ENCODE assay signal across 1 cellular context in genomic region chr6:116100419-116101297, GRCh38.
TF ChIP-seq lines count a peak whose summit lies in the region.

TSS of gene NT5DC1 (plus strand) at chr6:116100853. CDS start at chr6:116100931, 78 bp downstream.

TF ChIP-seq in K562, 482 proteins besides CTCF, POLR2A, EP300 and RAD21 (continued from another document):
- TF ChIP-seq, protein P1, sequence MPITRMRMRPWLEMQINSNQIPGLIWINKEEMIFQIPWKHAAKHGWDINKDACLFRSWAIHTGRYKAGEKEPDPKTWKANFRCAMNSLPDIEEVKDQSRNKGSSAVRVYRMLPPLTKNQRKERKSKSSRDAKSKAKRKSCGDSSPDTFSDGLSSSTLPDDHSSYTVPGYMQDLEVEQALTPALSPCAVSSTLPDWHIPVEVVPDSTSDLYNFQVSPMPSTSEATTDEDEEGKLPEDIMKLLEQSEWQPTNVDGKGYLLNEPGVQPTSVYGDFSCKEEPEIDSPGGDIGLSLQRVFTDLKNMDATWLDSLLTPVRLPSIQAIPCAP (CRISPR knock-in tag; IDR thresholded peaks at IDR 0.05; ENCODE audit: borderline replicate concordance), result no peak
- peak; percentile 36 for TF ChIP-seq FUS (optimal IDR thresholded peaks at IDR 0.05; ENCODE audit: low read depth, low read length)
- TF ChIP-seq GTF3C2 (IDR thresholded peaks at IDR 0.05; ENCODE audit: borderline replicate concordance, extremely low read depth, insufficient read length), result no peak
- TF ChIP-seq PHB (CRISPR knock-in tag; IDR thresholded peaks at IDR 0.05), result no peak
- TF ChIP-seq SRF (CRISPR knock-in tag; IDR thresholded peaks at IDR 0.05), result peak in 1 of 2 experiments; percentile 79; a peak in 1 of 4 replicates
- 0 out of 2 replicates have a peak, but pooled peaks have one; percentile 20 for TF ChIP-seq ZNF766 (CRISPR knock-in tag; conservative IDR thresholded peaks at IDR 0.05)
- TF ChIP-seq NONO (IDR thresholded peaks at IDR 0.05; ENCODE audit: low read depth in 2 of 2, low read length in 1 of 2), result peak in 1 of 2 experiments; percentile 69; a peak in 3 of 4 replicates
- peak; percentile 76 for TF ChIP-seq HNRNPL (IDR thresholded peaks at IDR 0.05; ENCODE audit: low read depth, low read length)
- TF ChIP-seq, protein P2, sequence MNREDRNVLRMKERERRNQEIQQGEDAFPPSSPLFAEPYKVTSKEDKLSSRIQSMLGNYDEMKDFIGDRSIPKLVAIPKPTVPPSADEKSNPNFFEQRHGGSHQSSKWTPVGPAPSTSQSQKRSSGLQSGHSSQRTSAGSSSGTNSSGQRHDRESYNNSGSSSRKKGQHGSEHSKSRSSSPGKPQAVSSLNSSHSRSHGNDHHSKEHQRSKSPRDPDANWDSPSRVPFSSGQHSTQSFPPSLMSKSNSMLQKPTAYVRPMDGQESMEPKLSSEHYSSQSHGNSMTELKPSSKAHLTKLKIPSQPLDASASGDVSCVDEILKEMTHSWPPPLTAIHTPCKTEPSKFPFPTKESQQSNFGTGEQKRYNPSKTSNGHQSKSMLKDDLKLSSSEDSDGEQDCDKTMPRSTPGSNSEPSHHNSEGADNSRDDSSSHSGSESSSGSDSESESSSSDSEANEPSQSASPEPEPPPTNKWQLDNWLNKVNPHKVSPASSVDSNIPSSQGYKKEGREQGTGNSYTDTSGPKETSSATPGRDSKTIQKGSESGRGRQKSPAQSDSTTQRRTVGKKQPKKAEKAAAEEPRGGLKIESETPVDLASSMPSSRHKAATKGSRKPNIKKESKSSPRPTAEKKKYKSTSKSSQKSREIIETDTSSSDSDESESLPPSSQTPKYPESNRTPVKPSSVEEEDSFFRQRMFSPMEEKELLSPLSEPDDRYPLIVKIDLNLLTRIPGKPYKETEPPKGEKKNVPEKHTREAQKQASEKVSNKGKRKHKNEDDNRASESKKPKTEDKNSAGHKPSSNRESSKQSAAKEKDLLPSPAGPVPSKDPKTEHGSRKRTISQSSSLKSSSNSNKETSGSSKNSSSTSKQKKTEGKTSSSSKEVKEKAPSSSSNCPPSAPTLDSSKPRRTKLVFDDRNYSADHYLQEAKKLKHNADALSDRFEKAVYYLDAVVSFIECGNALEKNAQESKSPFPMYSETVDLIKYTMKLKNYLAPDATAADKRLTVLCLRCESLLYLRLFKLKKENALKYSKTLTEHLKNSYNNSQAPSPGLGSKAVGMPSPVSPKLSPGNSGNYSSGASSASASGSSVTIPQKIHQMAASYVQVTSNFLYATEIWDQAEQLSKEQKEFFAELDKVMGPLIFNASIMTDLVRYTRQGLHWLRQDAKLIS (CRISPR knock-in tag; IDR thresholded peaks at IDR 0.05), result 0 out of 2 replicates have a peak, but pooled peaks have one; percentile 82
- TF ChIP-seq, protein P3, sequence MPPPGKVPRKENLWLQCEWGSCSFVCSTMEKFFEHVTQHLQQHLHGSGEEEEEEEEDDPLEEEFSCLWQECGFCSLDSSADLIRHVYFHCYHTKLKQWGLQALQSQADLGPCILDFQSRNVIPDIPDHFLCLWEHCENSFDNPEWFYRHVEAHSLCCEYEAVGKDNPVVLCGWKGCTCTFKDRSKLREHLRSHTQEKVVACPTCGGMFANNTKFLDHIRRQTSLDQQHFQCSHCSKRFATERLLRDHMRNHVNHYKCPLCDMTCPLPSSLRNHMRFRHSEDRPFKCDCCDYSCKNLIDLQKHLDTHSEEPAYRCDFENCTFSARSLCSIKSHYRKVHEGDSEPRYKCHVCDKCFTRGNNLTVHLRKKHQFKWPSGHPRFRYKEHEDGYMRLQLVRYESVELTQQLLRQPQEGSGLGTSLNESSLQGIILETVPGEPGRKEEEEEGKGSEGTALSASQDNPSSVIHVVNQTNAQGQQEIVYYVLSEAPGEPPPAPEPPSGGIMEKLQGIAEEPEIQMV (tag; conservative IDR thresholded peaks at IDR 0.05; ENCODE audit: low read depth), result peak; percentile 84
- peak; percentile 86 for TF ChIP-seq SUPT5H (IDR thresholded peaks at IDR 0.05)
- TF ChIP-seq NFIC (IDR thresholded peaks at IDR 0.05), result peak; percentile 20
- TF ChIP-seq, protein P4, sequence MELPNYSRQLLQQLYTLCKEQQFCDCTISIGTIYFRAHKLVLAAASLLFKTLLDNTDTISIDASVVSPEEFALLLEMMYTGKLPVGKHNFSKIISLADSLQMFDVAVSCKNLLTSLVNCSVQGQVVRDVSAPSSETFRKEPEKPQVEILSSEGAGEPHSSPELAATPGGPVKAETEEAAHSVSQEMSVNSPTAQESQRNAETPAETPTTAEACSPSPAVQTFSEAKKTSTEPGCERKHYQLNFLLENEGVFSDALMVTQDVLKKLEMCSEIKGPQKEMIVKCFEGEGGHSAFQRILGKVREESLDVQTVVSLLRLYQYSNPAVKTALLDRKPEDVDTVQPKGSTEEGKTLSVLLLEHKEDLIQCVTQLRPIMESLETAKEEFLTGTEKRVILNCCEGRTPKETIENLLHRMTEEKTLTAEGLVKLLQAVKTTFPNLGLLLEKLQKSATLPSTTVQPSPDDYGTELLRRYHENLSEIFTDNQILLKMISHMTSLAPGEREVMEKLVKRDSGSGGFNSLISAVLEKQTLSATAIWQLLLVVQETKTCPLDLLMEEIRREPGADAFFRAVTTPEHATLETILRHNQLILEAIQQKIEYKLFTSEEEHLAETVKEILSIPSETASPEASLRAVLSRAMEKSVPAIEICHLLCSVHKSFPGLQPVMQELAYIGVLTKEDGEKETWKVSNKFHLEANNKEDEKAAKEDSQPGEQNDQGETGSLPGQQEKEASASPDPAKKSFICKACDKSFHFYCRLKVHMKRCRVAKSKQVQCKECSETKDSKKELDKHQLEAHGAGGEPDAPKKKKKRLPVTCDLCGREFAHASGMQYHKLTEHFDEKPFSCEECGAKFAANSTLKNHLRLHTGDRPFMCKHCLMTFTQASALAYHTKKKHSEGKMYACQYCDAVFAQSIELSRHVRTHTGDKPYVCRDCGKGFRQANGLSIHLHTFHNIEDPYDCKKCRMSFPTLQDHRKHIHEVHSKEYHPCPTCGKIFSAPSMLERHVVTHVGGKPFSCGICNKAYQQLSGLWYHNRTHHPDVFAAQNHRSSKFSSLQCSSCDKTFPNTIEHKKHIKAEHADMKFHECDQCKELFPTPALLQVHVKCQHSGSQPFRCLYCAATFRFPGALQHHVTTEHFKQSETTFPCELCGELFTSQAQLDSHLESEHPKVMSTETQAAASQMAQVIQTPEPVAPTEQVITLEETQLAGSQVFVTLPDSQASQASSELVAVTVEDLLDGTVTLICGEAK (IDR thresholded peaks at IDR 0.05), result peak; percentile 62; the same call in 1 of the 2 replicates
- TF ChIP-seq, protein P4 (CRISPR knock-in tag; IDR thresholded peaks at IDR 0.05), result no peak
- TF ChIP-seq KDM4B (IDR thresholded peaks at IDR 0.05; ENCODE audit: borderline replicate concordance in 2 of 2, low read depth in 1 of 2), result peak in 1 of 2 experiments; percentile 65; a peak in 1 of 4 replicates
- 0 out of 2 replicates have a peak, but pooled peaks have one; percentile 4 for TF ChIP-seq TEAD4 (IDR thresholded peaks at IDR 0.05; ENCODE audit: low read length)
- no peak for TF ChIP-seq TEAD4 (CRISPR knock-in tag; IDR thresholded peaks at IDR 0.05; ENCODE audit: borderline replicate concordance)
- peak; percentile 97 for TF ChIP-seq POLR2G (IDR thresholded peaks at IDR 0.05; ENCODE audit: low read depth, low read length)
- no peak for TF ChIP-seq DNMT1 (IDR thresholded peaks at IDR 0.05)
